ENCODE assay signal across 8 cellular contexts in the genomic region with DNA sequence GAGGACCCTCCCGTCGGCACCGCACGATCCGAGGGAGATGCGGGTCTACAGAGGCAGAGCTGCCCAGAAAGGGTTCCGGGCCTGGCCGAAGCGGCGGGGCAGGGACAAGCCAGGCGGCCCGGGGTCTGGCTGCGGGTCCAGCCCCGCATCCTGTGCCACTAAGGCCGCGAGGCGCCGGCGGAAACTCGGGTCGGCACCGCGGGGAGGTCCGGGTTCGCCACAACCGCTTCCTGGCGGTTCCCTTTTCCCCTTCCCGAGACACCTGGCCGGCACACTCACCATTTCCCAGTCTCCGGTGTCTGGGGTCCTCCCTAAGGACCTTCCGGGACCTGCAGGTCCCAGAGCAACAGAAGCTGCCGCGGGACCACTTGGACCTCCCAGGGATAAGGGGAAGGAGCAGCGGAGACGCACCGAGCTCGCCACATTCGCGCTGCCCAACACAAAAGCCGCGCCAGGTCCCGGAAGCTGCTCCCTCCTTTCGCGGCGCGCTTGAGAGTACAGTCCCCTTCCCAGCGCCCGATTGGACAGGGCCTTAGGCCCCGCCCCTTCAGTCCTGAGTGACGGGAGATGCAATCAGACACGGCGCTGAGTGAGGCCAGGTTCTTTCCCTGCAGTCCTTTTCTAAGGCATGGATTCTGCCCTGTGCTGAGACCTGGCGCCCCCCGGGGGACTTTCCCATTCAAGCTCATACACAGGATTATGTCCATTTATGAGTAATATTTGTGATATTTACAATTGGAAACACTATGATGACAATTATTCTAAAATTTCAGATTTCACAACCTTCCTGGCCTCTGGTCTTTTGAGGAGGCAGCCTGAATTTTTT. TPM values are rescaled to one million over a fixed set of nuclear protein-coding genes. Genes with fewer than 3 reads are reported as not detected.
DNase-seq lines count a peak whose midpoint lies in the region; ATAC-seq, FAIRE-seq and TF ChIP-seq lines count a peak whose summit lies in the region.

A gene (minus strand): TSS at position 497 of the 826 bp plus-strand sequence. CDS start 215 bp downstream, at position 282.

- POLR2A ChIA-PET in activated B cell treated with CpG ODN at 0.5 μM for 24 hours (lab: Charles Lee) = interaction anchor here (0.6 to 2.4 kb wide), 5 partner anchors 25 to 558 kb away, joined by 3 to 17 read pairs (median 6); a partner anchor contains a TSS

- FAIRE-seq in kidney (lab: Jason Lieb, UNC) = peak; percentile 80

- peak within 1 kb of the TSS; percentile 82 to 87 for H3K4me3 ChIP-seq in kidney (ENCODE audit: low read length in 2 of 2)

- no peaks in the 10 kb centered on the region for H3K36me3 ChIP-seq in kidney (ENCODE audit: control insufficient read depth in 1 of 2, insufficient read depth in 2 of 2, low read length in 2 of 2)

- no peaks in the 10 kb centered on the region for H3K9me3 ChIP-seq in kidney (ENCODE audit: control insufficient read depth in 1 of 2, low read length in 2 of 2)

- H3K9me3 Mint-ChIP-seq in activated B cell treated with CpG ODN at 0.5 μM for 24 hours = peaks cover 6% of the 10 kb centered on the region
- no peaks in the 10 kb centered on the region for H3K9me3 Mint-ChIP-seq in central memory CD8-positive, alpha-beta T cell

- TF ChIP-seq CTCF in activated B cell treated with CpG ODN at 0.5 μM for 24 hours (IDR thresholded peaks at IDR 0.05) (no peak), kidney (IDR thresholded peaks at IDR 0.05; ENCODE audit: borderline replicate concordance, extremely low read depth, insufficient read depth) (no peak)

- peaks cover 8% of the 10 kb centered on the region for H3K36me3 Mint-ChIP-seq in activated B cell treated with CpG ODN at 0.5 μM for 24 hours (ENCODE audit: low read depth)
- peaks cover 11% of the 10 kb centered on the region for H3K36me3 Mint-ChIP-seq in central memory CD8-positive, alpha-beta T cell (ENCODE audit: insufficient read depth)

- CTCF ChIA-PET in activated B cell treated with CpG ODN at 0.5 μM for 24 hours (lab: Charles Lee) = interaction anchor here (1.5 kb wide), 1 partner anchor 171 kb away, joined by 3 read pairs; no protein-coding TSS in a partner anchor

- H3K4me3 Mint-ChIP-seq in activated B cell treated with CpG ODN at 0.5 μM for 24 hours = peak within 1 kb of the TSS; percentile 95
- peak within 1 kb of the TSS; percentile 89 for H3K4me3 Mint-ChIP-seq in central memory CD8-positive, alpha-beta T cell

- H3K27ac ChIP-seq in kidney (ENCODE audit: low read depth in 2 of 2, low read length in 2 of 2) = peak within 1 kb of the TSS in 1 of 2 donors; percentile 58

- intact Hi-C loops in activated B cell treated with CpG ODN at 0.5 μM for 24 hours (cut with micrococcal nuclease) (loop anchor here (1.0 to 5.0 kb wide), 4 partner anchors 26 to 146 kb away; a partner anchor contains a TSS), kidney (cut with DNase I) (no loop called here)

- peak; percentile 99 for ATAC-seq in GM18909 (IDR thresholded peaks at IDR 0.05; ENCODE audit: poor library complexity, unreplicated experiment)
- ATAC-seq in HG03159 (IDR thresholded peaks at IDR 0.05; ENCODE audit: unreplicated experiment) = peak; percentile 99
- peak; percentile 98 for ATAC-seq in activated B cell treated with CpG ODN at 0.5 μM for 24 hours (ENCODE audit: low read depth)
- peak; percentile 84 for ATAC-seq in central memory CD8-positive, alpha-beta T cell (replicated peaks; ENCODE audit: extremely low read depth, poor library complexity, severe bottlenecking)

- peaks cover 0 to 3% of the 10 kb centered on the region in 2 donors for H3K4me1 ChIP-seq in kidney (ENCODE audit: control insufficient read depth in 1 of 2, insufficient read depth in 1 of 2, low read depth in 1 of 2, low read length in 2 of 2)

- H3K4me1 Mint-ChIP-seq in activated B cell treated with CpG ODN at 0.5 μM for 24 hours = peaks cover 27% of the 10 kb centered on the region
- H3K4me1 Mint-ChIP-seq in central memory CD8-positive, alpha-beta T cell = peaks cover 41% of the 10 kb centered on the region

- DNase-seq in AG08396 (ENCODE audit: low spot score) = peak; percentile 97
- peak; percentile 98 for DNase-seq in NCI-H2227 (lab: John Stamatoyannopoulos, UW; ENCODE audit: unreplicated experiment)
- DNase-seq in activated B cell treated with CpG ODN at 0.5 μM for 24 hours = peak; percentile 78
- DNase-seq in central memory CD8-positive, alpha-beta T cell (ENCODE audit: low spot score in 2 of 2) = peak; percentile 36 to 44
- peak; percentile 97 for DNase-seq in kidney
- peak; percentile 97 for DNase-seq in stimulated activated CD4-positive, alpha-beta T cell treated with anti-CD3 and anti-CD28 coated beads, Interleukin-15, amount 100 ng/mL, for 24 hours

- peaks cover 4% of the 10 kb centered on the region for H3K27me3 Mint-ChIP-seq in activated B cell treated with CpG ODN at 0.5 μM for 24 hours
- peaks cover 8% of the 10 kb centered on the region for H3K27me3 Mint-ChIP-seq in central memory CD8-positive, alpha-beta T cell

- H3K9ac ChIP-seq in kidney (ENCODE audit: low read length in 2 of 2) = peak within 1 kb of the TSS; percentile 64 to 86

- peak within 1 kb of the TSS; percentile 83 for H3K27ac Mint-ChIP-seq in activated B cell treated with CpG ODN at 0.5 μM for 24 hours
- H3K27ac Mint-ChIP-seq in central memory CD8-positive, alpha-beta T cell (ENCODE audit: low read depth) = peak within 1 kb of the TSS; percentile 89

RNA-seq across cellular contexts. Expression of the gene that starts here (rescaled TPM):
- total RNA-seq in activated B cell treated with CpG ODN at 0.5 μM for 24 hours = 6.1 and 6.2 TPM in 2 replicates
- 2.9 TPM for total RNA-seq in kidney
- 2.0 TPM for polyA plus RNA-seq in kidney (ENCODE audit: insufficient read depth, low read depth, low replicate concordance)

Comparison
In these comparisons a context has a peak if more than half of its experiments do, and no peak if none do; other contexts are left out.
1. DNase-seq: peak in every context shown above with its lines; median percentile 98 in NCI-H2227; 97 in AG08396; 97 in kidney; 97 in stimulated activated CD4-positive, alpha-beta T cell treated with anti-CD3 and anti-CD28 coated beads, Interleukin-15, amount 100 ng/mL, for 24 hours; 78 in activated B cell treated with CpG ODN at 0.5 μM for 24 hours; 40 in central memory CD8-positive, alpha-beta T cell.